In genomic region chr1:230555826-230556225, GRCh38 we compare ENCODE assay signal across 28 cellular contexts.
"Had no signal": no experiment of that assay in that cellular context is flagged by ENCODE, and none has a peak within 500 bp of the region (broad histone marks: within the 10 kb centered on the region; RNA-seq: fewer than 3 reads in every experiment).

No MANE protein-coding gene starts in this region.

- H3K9me3 Mint-ChIP-seq: activated CD8-positive, alpha-beta T cell treated with anti-CD3 and anti-CD28 coated beads for 36 hours had no signal

- H3K4me3 ChIP-seq: cardiac muscle cell, SJSA1 had no signal

- H3K4me1 ChIP-seq: SJSA1 had no signal

- H3K9me3 ChIP-seq: SJSA1 had no signal

- H3K36me3 ChIP-seq: brain microvascular endothelial cell, cardiac muscle cell, SJSA1 had no signal

- H3K27ac ChIP-seq: brain microvascular endothelial cell, cardiac muscle cell, RWPE1, SJSA1 had no signal

- H3K27me3 ChIP-seq: brain microvascular endothelial cell, cardiac muscle cell, SJSA1 had no signal

- H3K4me3 Mint-ChIP-seq: activated CD8-positive, alpha-beta T cell treated with anti-CD3 and anti-CD28 coated beads for 36 hours; activated naive CD8-positive, alpha-beta T cell treated with anti-CD3 and anti-CD28 coated beads, Interleukin-2, amount 50 U/mL, for 24 hours; WTC11 had no signal

- H3K27ac Mint-ChIP-seq: activated CD8-positive, alpha-beta T cell treated with anti-CD3 and anti-CD28 coated beads for 36 hours; activated naive CD8-positive, alpha-beta T cell treated with anti-CD3 and anti-CD28 coated beads, Interleukin-2, amount 50 U/mL, for 24 hours; T-helper 17 cell; WTC11 had no signal

- DNase-seq: activated CD4-positive, CD25-positive, alpha-beta regulatory T cell treated with anti-CD3 and anti-CD28 coated beads, Interleukin-2, amount 50 U/mL, for 72 hours; activated CD8-positive, alpha-beta memory T cell treated with anti-CD3 and anti-CD28 coated beads, Interleukin-2, amount 50 U/mL, for 4 hours; activated CD8-positive, alpha-beta T cell treated with anti-CD3 and anti-CD28 coated beads for 36 hours; activated naive CD8-positive, alpha-beta T cell treated with anti-CD3 and anti-CD28 coated beads, Interleukin-2, amount 50 U/mL, for 24 hours; amygdala; brain microvascular endothelial cell; Kasumi-1; KBM-7; NCI-H1048; NCI-H146; NCI-H187 treated with DMSO at 0.1 percent for 48 hours; NCI-H2171; NCI-H2227 treated with DMSO at 0.1 percent for 48 hours; NCI-H446 treated with DMSO at 0.1 percent for 48 hours; NCI-H524 treated with DMSO at 0.1 percent for 48 hours; NCI-H748 treated with DMSO at 0.1 percent for 48 hours; OCI-M1; SHP77; SW 1271; T-helper 17 cell; T-helper 9 cell had no signal

- ATAC-seq: activated CD8-positive, alpha-beta T cell treated with anti-CD3 and anti-CD28 coated beads for 36 hours; activated naive CD8-positive, alpha-beta T cell treated with anti-CD3 and anti-CD28 coated beads, Interleukin-2, amount 50 U/mL, for 24 hours; Panc1; SK-N-SH treated with all-trans-retinoic acid at 6 μM for 48 hours; T-helper 17 cell; WTC11 had no signal

- H3K4me1 Mint-ChIP-seq: activated naive CD8-positive, alpha-beta T cell treated with anti-CD3 and anti-CD28 coated beads, Interleukin-2, amount 50 U/mL, for 24 hours; T-helper 17 cell had no signal

- H3K36me3 Mint-ChIP-seq: activated naive CD4-positive, alpha-beta T cell treated with anti-CD3 and anti-CD28 coated beads, Interleukin-2, amount 50 U/mL, for 72 hours; WTC11 had no signal
